Comparison of ENCODE assay signal across 10 cellular contexts in genomic region chr6:25359191-25359861, GRCh38.
DNase-seq lines count a peak whose midpoint lies in the region; ATAC-seq and TF ChIP-seq lines count a peak whose summit lies in the region.
"Had no signal": no experiment of that assay in that cellular context is flagged by ENCODE, and none has a peak within 500 bp of the region (broad histone marks: within the 10 kb centered on the region; RNA-seq: fewer than 3 reads in every experiment).

No MANE protein-coding gene starts in this region.

- peak overlapping the region; percentile 85 for H3K27ac ChIP-seq in cardiac muscle cell
- peak overlapping the region in 3 of 4 donors; percentile 15 to 50 (median 44) for H3K27ac ChIP-seq in gastrocnemius medialis

- ATAC-seq in gastrocnemius medialis (peak; percentile 72 to 74), HG02973 (IDR thresholded peaks at IDR 0.05; ENCODE audit: unreplicated experiment) (no peak), HG03175 (IDR thresholded peaks at IDR 0.05; ENCODE audit: unreplicated experiment) (no peak), HG03439 (IDR thresholded peaks at IDR 0.05; ENCODE audit: unreplicated experiment) (no peak)
- ATAC-seq: K562 had no signal

- H3K36me3 ChIP-seq in cardiac muscle cell (no peaks in the 10 kb centered on the region), gastrocnemius medialis (no peaks in the 10 kb centered on the region)

- CTCF ChIA-PET in GM10248 (lab: Yijun Ruan, JAX), result interaction anchor here (0.8 to 1.2 kb wide), 5 partner anchors 11 to 81 kb away, joined by 3 read pairs; no protein-coding TSS in a partner anchor

- POLR2A ChIA-PET in GM10248 (lab: Yijun Ruan, JAX), result no interaction called here

- intact Hi-C loops in gastrocnemius medialis (cut with DNase I; ENCODE audit: low total_unique reads), result no loop called here

- H3K9me3 ChIP-seq in cardiac muscle cell (ENCODE audit: low read depth) (no peaks in the 10 kb centered on the region), gastrocnemius medialis (no peaks in the 10 kb centered on the region)

- peak; percentile 74 for DNase-seq in GM04504 (ENCODE audit: low read depth)
- DNase-seq in SW480 (ENCODE audit: low spot score), result peak; percentile 46
- DNase-seq in cardiac muscle cell (ENCODE audit: low read depth in 1 of 2, low spot score in 1 of 2), result peak; percentile 63 to 84
- peak in 1 of 2 donors; percentile 25 for DNase-seq in gastrocnemius medialis
- no peak for DNase-seq in GM10248 (ENCODE audit: extremely low spot score)
- DNase-seq: activated CD4-positive, alpha-beta T cell treated with anti-CD3 and anti-CD28 coated beads, Interleukin-2, amount 10 ng/mL, durations not matched to agents 7 days and 5 days had no signal

- no peaks in the 10 kb centered on the region for H3K27me3 ChIP-seq in cardiac muscle cell
- H3K27me3 ChIP-seq in gastrocnemius medialis, result no peaks in the 10 kb centered on the region

- in situ Hi-C loops in gastrocnemius medialis (cut with MboI; ENCODE audit: low sequenced_read_pairs in 4 of 4), result no loop called here

- TF ChIP-seq POLR2A in gastrocnemius medialis (IDR thresholded peaks at IDR 0.05), result no peak

- TF ChIP-seq CTCF in cardiac muscle cell (IDR thresholded peaks at IDR 0.05; ENCODE audit: low read depth, low read length), result no peak
- TF ChIP-seq CTCF in gastrocnemius medialis (IDR thresholded peaks at IDR 0.05 in 4 of 5, conservative IDR thresholded peaks at IDR 0.05 in 1 of 5), result no peak
- TF ChIP-seq CTCF in GM10248 (IDR thresholded peaks at IDR 0.05; ENCODE audit: control extremely low read depth, extremely low read depth, low read depth, missing control alignments), result no peak

- peaks cover 39% of the 10 kb centered on the region for H3K4me1 ChIP-seq in cardiac muscle cell (ENCODE audit: low read depth)
- H3K4me1 ChIP-seq in gastrocnemius medialis, result peaks cover 0 to 10% of the 10 kb centered on the region in 2 donors

- H3K4me3 ChIP-seq in cardiac muscle cell (no peak overlapping the region), gastrocnemius medialis (no peak overlapping the region)
- H3K4me3 ChIP-seq: K562 had no signal

Comparison
In these comparisons a context has a peak if more than half of its experiments do, and no peak if none do; other contexts are left out.
1. ATAC-seq: peak in gastrocnemius medialis (2 of 2); none in HG02973 (single experiment), HG03175 (single experiment) and HG03439 (single experiment).